In genomic region chr19:16203256-16204004, GRCh38 we compare ENCODE assay signal across 28 cellular contexts. TPM values are rescaled to one million over a fixed set of nuclear protein-coding genes. Genes with fewer than 3 reads are reported as not detected.
DNase-seq lines count a peak whose midpoint lies in the region; ATAC-seq, FAIRE-seq and TF ChIP-seq lines count a peak whose summit lies in the region.
"Had no signal": no experiment of that assay in that cellular context is flagged by ENCODE, and none has a peak within 500 bp of the region (broad histone marks: within the 10 kb centered on the region; RNA-seq: fewer than 3 reads in every experiment).

No MANE protein-coding gene starts in this region.

- H3K27me3 ChIP-seq in K562 (ENCODE audit: control insufficient read depth in 2 of 2, insufficient read depth in 2 of 2, low read length in 2 of 2) (no peaks in the 10 kb centered on the region), spleen (replicated peaks in 1 of 7) (no peaks in the 10 kb centered on the region)
- H3K27me3 ChIP-seq: brain microvascular endothelial cell, hepatocyte, pancreas, right lobe of liver, transverse colon had no signal

- H3K4me1 Mint-ChIP-seq in activated naive CD4-positive, alpha-beta T cell treated with anti-CD3 and anti-CD28 coated beads, Interleukin-2, amount 10 ng/mL, durations not matched to agents 7 days and 5 days, result peaks cover 47% of the 10 kb centered on the region

- BruUV-seq in K562 (replicated peaks; lab: Mats Ljungman, UMichigan), result no TSS peak

- peaks cover 4% of the 10 kb centered on the region for H3K9me1 ChIP-seq in K562 (ENCODE audit: control insufficient read depth, insufficient read depth, low read length)

- peaks cover 4% of the 10 kb centered on the region; the same call in 1 of the 2 replicates for H4K20me1 ChIP-seq in K562 (replicated peaks; ENCODE audit: control insufficient read depth, insufficient read depth, low read length)

- H3K36me3 ChIP-seq in K562 (ENCODE audit: control insufficient read depth, insufficient read depth, low read length), result peaks cover 35% of the 10 kb centered on the region; the same call in 2 of the 3 replicates
- H3K36me3 ChIP-seq in spleen, result peaks cover 0 to 88% (median 62%) of the 10 kb centered on the region in 6 donors

- intact Hi-C loops in K562 (cut with micrococcal nuclease) (no loop called here), spleen (cut with DNase I; ENCODE audit: low total_unique reads) (no loop called here)

- H3K27ac ChIP-seq in K562 (ENCODE audit: extremely low read depth, low read depth, low read length) (no peak overlapping the region), spleen (no peak overlapping the region)
- H3K27ac ChIP-seq: brain microvascular endothelial cell, hepatocyte, pancreas, right lobe of liver, transverse colon had no signal

- ATAC-seq in K562, result no peak
- ATAC-seq: GM23338, pancreas had no signal

- peaks cover 9% of the 10 kb centered on the region for H3K79me2 ChIP-seq in K562 (ENCODE audit: control insufficient read depth, insufficient read depth, low read length)

- CTCF ChIA-PET in activated naive CD4-positive, alpha-beta T cell treated with anti-CD3 and anti-CD28 coated beads, Interleukin-2, amount 10 ng/mL, durations not matched to agents 7 days and 5 days (lab: Charles Lee), result no interaction called here
- CTCF ChIA-PET in K562 (lab: Yijun Ruan, JAX; ENCODE audit: low intra/inter-chr PET ratio), result no interaction called here

- FAIRE-seq in K562 (lab: Jason Lieb, UNC), result no peak
- FAIRE-seq: pancreas, RCC 7860 had no signal

- peaks cover 6 to 19% of the 10 kb centered on the region in 2 experiments; a peak in 2 of 5 replicates for H3K4me1 ChIP-seq in K562 (replicated peaks in 1 of 2; ENCODE audit: control insufficient read depth in 2 of 2, insufficient read depth in 2 of 2, low read length in 2 of 2)
- peaks cover 7 to 53% (median 26%) of the 10 kb centered on the region in 6 donors for H3K4me1 ChIP-seq in spleen

- H3K4me3 ChIP-seq in K562 (no peak overlapping the region), spleen (no peak overlapping the region)
- H3K4me3 ChIP-seq: GM23338, hepatocyte, pancreas, right lobe of liver, transverse colon had no signal

- TF ChIP-seq POLR2A in K562 (conservative IDR thresholded peaks at IDR 0.05) (no peak), spleen (IDR thresholded peaks at IDR 0.05) (no peak)

- in situ Hi-C loops in K562 (cut with MboI), result no loop called here

- TF ChIP-seq EP300 in K562 (IDR thresholded peaks at IDR 0.05; ENCODE audit: low read length), result no peak

- no peaks in the 10 kb centered on the region for H3K9me3 Mint-ChIP-seq in activated naive CD4-positive, alpha-beta T cell treated with anti-CD3 and anti-CD28 coated beads, Interleukin-2, amount 10 ng/mL, durations not matched to agents 7 days and 5 days
- H3K9me3 Mint-ChIP-seq: dendritic cell treated with granulocyte-macrophage colony-stimulating factor and Interleukin-4, amounts not matched to agents 40 ng/mL and 50 ng/mL, for 4 days; GM23338; stimulated activated naive CD8-positive, alpha-beta T cell treated with anti-CD3 and anti-CD28 coated beads, Interleukin-15, Interleukin-2, amounts not matched to agents 100 ng/mL and 50 ng/mL, for 24 hours had no signal

- 90% methylated on average over 16 of the region's 19 CpGs for WGBS in K562 (ENCODE audit: insufficient coverage, low coverage, missing lambda C conversion rate)
- WGBS in spleen, 5 donors, result 81 to 89% (median 85%) methylated on average over 18 to 19 of the region's 19 CpGs

- no peaks in the 10 kb centered on the region for H3K27me3 Mint-ChIP-seq in activated naive CD4-positive, alpha-beta T cell treated with anti-CD3 and anti-CD28 coated beads, Interleukin-2, amount 10 ng/mL, durations not matched to agents 7 days and 5 days
- H3K27me3 Mint-ChIP-seq: dendritic cell treated with granulocyte-macrophage colony-stimulating factor and Interleukin-4, amounts not matched to agents 40 ng/mL and 50 ng/mL, for 4 days; stimulated activated naive CD8-positive, alpha-beta T cell treated with anti-CD3 and anti-CD28 coated beads, Interleukin-15, Interleukin-2, amounts not matched to agents 100 ng/mL and 50 ng/mL, for 24 hours had no signal

- no peak overlapping the region for H3K4me3 Mint-ChIP-seq in activated naive CD4-positive, alpha-beta T cell treated with anti-CD3 and anti-CD28 coated beads, Interleukin-2, amount 10 ng/mL, durations not matched to agents 7 days and 5 days
- H3K4me3 Mint-ChIP-seq: dendritic cell treated with granulocyte-macrophage colony-stimulating factor and Interleukin-4, amounts not matched to agents 40 ng/mL and 50 ng/mL, for 4 days; GM23338; stimulated activated naive CD8-positive, alpha-beta T cell treated with anti-CD3 and anti-CD28 coated beads, Interleukin-15, Interleukin-2, amounts not matched to agents 100 ng/mL and 50 ng/mL, for 24 hours had no signal

- TF ChIP-seq CTCF in K562 (IDR thresholded peaks at IDR 0.05 in 2 of 3, conservative IDR thresholded peaks at IDR 0.05 in 1 of 3; ENCODE audit: insufficient read depth in 2 of 3, low read depth in 1 of 3, low read length in 3 of 3) (no peak), spleen (IDR thresholded peaks at IDR 0.05 in 8 of 11, conservative IDR thresholded peaks at IDR 0.05 in 3 of 11) (no peak)

- peaks cover 56% of the 10 kb centered on the region for H3K36me3 Mint-ChIP-seq in activated naive CD4-positive, alpha-beta T cell treated with anti-CD3 and anti-CD28 coated beads, Interleukin-2, amount 10 ng/mL, durations not matched to agents 7 days and 5 days

- no peak for TF ChIP-seq RAD21 in K562 (CRISPR knock-in tag; conservative IDR thresholded peaks at IDR 0.05 in 1 of 2, IDR thresholded peaks at IDR 0.05 in 1 of 2)

- H3K27ac Mint-ChIP-seq in activated naive CD4-positive, alpha-beta T cell treated with anti-CD3 and anti-CD28 coated beads, Interleukin-2, amount 10 ng/mL, durations not matched to agents 7 days and 5 days, result peak overlapping the region; percentile 8
- H3K27ac Mint-ChIP-seq: dendritic cell treated with granulocyte-macrophage colony-stimulating factor and Interleukin-4, amounts not matched to agents 40 ng/mL and 50 ng/mL, for 4 days; GM23338 had no signal

- no peak overlapping the region for H2AFZ ChIP-seq in K562 (ENCODE audit: low read depth, low read length)
- H2AFZ ChIP-seq: GM23338, hepatocyte had no signal

- H3K9me3 ChIP-seq in K562 (replicated peaks; ENCODE audit: control insufficient read depth, insufficient read depth, low read depth, low read length) (no peaks in the 10 kb centered on the region), spleen (no peaks in the 10 kb centered on the region)
- H3K9me3 ChIP-seq: pancreas, right lobe of liver, SK-N-SH, transverse colon had no signal

- H3K4me2 ChIP-seq in K562 (ENCODE audit: insufficient read depth, low read length), result no peak overlapping the region
- H3K4me2 ChIP-seq: GM23338, hepatocyte, SK-N-SH had no signal

- H3K9ac ChIP-seq in K562 (ENCODE audit: insufficient read depth in 1 of 2, low read depth in 2 of 2, low read length in 2 of 2), result no peak overlapping the region; a peak in 1 of 4 replicates
- H3K9ac ChIP-seq: SK-N-SH had no signal

- no peak for DNase-seq in activated naive CD4-positive, alpha-beta T cell treated with anti-CD3 and anti-CD28 coated beads, Interleukin-2, amount 10 ng/mL, durations not matched to agents 7 days and 5 days
- DNase-seq in activated naive CD4-positive, alpha-beta T cell treated with Interleukin-2 at 50 U/mL for 16 hours, result no peak
- DNase-seq in NCI-H146 (lab: John Stamatoyannopoulos, UW), result peak; percentile 71
- no peak for DNase-seq in K562 (ENCODE audit: extremely low read depth in 1 of 4, low spot score in 3 of 4)
- peak; percentile 41 for DNase-seq in spleen
- DNase-seq in A172 (ENCODE audit: low spot score), result no peak
- no peak for DNase-seq in GM19240 (ENCODE audit: insufficient read length, low spot score)
- no peak for DNase-seq in SKM-1 treated with dmso at 0.1 percent for 144 hours (lab: John Stamatoyannopoulos, UW; ENCODE audit: unreplicated experiment)
- DNase-seq: activated CD4-positive, alpha-beta T cell treated with anti-CD3 and anti-CD28 coated beads for 48 hours; activated T-cell treated with anti-CD3 and anti-CD28 coated beads for 4 hours; brain microvascular endothelial cell; NCI-H1092; NCI-H2227 treated with DMSO at 0.1 percent for 48 hours; NK-92 treated with Interleukin-12 subunit alpha and Interleukin-12 subunit beta, amount 100 ng/mL, for 24 hours; T1000; transverse colon had no signal

- POLR2A ChIA-PET in K562 (lab: Yijun Ruan, JAX), result interaction anchor here (1.6 kb wide), 1 partner anchor 9 kb away, joined by 3 read pairs; no protein-coding TSS in a partner anchor

RNA-seq across cellular contexts. Expression of gene AP1M1, which starts 5.7 kb away (rescaled TPM):
- total RNA-seq in K562 (2011; cell fraction: chromatin; rRNA removed; ENCODE audit: low replicate concordance), result 43.5 and 103 TPM in 2 replicates
- 56.9 and 61.7 TPM in 2 replicates for total RNA-seq in K562 (2011; cell fraction: nucleolus; rRNA removed)
- 39.8 and 44.1 TPM in 2 replicates for total RNA-seq in K562 (2011; cell fraction: nucleoplasm; rRNA removed)
- total RNA-seq in K562 (2014; rRNA removed) (48.0 and 53.8 TPM in 2 replicates), K562 (2014; rRNA removed; fragmentation: Illumina TruSeq; extraction: Trizol) (12.9 and 17.1 TPM in 2 replicates), K562 (2015; rRNA removed; fragmentation: Illumina TruSeq; extraction: Trizol) (28.1 and 28.6 TPM in 2 replicates), K562 (2021) (53.6 and 56.2 TPM in 2 replicates), spleen (10 to 100 TPM; 54.1 to 82.8 (median 67.2) TPM)
- polyA plus RNA-seq in K562 (2011; rRNA removed) (29.1 and 42.9 TPM in 2 replicates), K562 (2014; fragmentation: Illumina TruSeq; extraction: Trizol) (35.4 and 44.5 TPM in 2 replicates), K562 (2014; fragmentation: Nextera tagmentation; extraction: Ambion mirVana) (1 to 10 TPM in 1 of 2 experiments, under 1 TPM in 1; 0.87 to 3.0 TPM), K562 (2014; rRNA removed) (34.8 and 39.4 TPM in 2 replicates), spleen (10 to 100 TPM; 27.9 to 39.7 (median 34.6) TPM)
- 39.5 and 53.3 TPM in 2 replicates for polyA plus RNA-seq in K562 (2011; cell fraction: cytosol; rRNA removed)
- polyA plus RNA-seq in K562 (2011; cell fraction: nucleus; rRNA removed), result 75.6 and 83.2 TPM in 2 replicates
- polyA plus RNA-seq in K562 (2012), result 66.8 and 85.3 TPM in 2 replicates
- 17.9 and 23.9 TPM in 2 replicates for polyA minus RNA-seq in K562 (2011; rRNA and poly(A)+ RNA removed)
- 41.5 and 47.6 TPM in 2 replicates for polyA minus RNA-seq in K562 (2011; cell fraction: cytosol; rRNA and poly(A)+ RNA removed)
- 21.9 and 34.4 TPM in 2 replicates for polyA minus RNA-seq in K562 (2011; cell fraction: nucleus; rRNA and poly(A)+ RNA removed)
- 118 and 133 TPM in 2 replicates for total RNA-seq in A172 (2014; rRNA removed; shearing (Covaris generic))

RNA-seq across cellular contexts. Expression of gene FAM32A, which starts 18.2 kb away (rescaled TPM):
- 14.8 and 20.8 TPM in 2 replicates for total RNA-seq in K562 (2011; cell fraction: chromatin; rRNA removed; ENCODE audit: low replicate concordance)
- 14.2 and 16.1 TPM in 2 replicates for total RNA-seq in K562 (2011; cell fraction: nucleolus; rRNA removed)
- 18.8 and 21.6 TPM in 2 replicates for total RNA-seq in K562 (2011; cell fraction: nucleoplasm; rRNA removed)
- total RNA-seq in K562 (2014; rRNA removed) (94.5 and 95.8 TPM in 2 replicates), K562 (2014; rRNA removed; fragmentation: Illumina TruSeq; extraction: Trizol) (54.5 and 57.2 TPM in 2 replicates), K562 (2015; rRNA removed; fragmentation: Illumina TruSeq; extraction: Trizol) (70.9 and 73.7 TPM in 2 replicates), K562 (2021) (44.9 and 45.9 TPM in 2 replicates), spleen (100 to 1,000 TPM in 1 of 7 donors, 10 to 100 TPM in 6; 45.8 to 105 (median 69.1) TPM)
- polyA plus RNA-seq in K562 (2011; rRNA removed) (82.6 and 96.7 TPM in 2 replicates), K562 (2014; fragmentation: Illumina TruSeq; extraction: Trizol) (76.2 and 77.8 TPM in 2 replicates), K562 (2014; fragmentation: Nextera tagmentation; extraction: Ambion mirVana) (10 to 100 TPM; 30.7 to 43.0 TPM), K562 (2014; rRNA removed) (94.5 and 102 TPM in 2 replicates), spleen (10 to 100 TPM; 60.0 to 89.5 (median 79.9) TPM)
- 84.9 and 85.1 TPM in 2 replicates for polyA plus RNA-seq in K562 (2011; cell fraction: cytosol; rRNA removed)
- 37.5 and 41.1 TPM in 2 replicates for polyA plus RNA-seq in K562 (2011; cell fraction: nucleus; rRNA removed)
- polyA plus RNA-seq in K562 (2012), result 50.8 and 60.4 TPM in 2 replicates
- polyA minus RNA-seq in K562 (2011; rRNA and poly(A)+ RNA removed), result 28.1 and 34.6 TPM in 2 replicates
- 14.7 and 21.1 TPM in 2 replicates for polyA minus RNA-seq in K562 (2011; cell fraction: cytosol; rRNA and poly(A)+ RNA removed)
- 6.2 and 10.3 TPM in 2 replicates for polyA minus RNA-seq in K562 (2011; cell fraction: nucleus; rRNA and poly(A)+ RNA removed)
- 198 and 231 TPM in 2 replicates for total RNA-seq in A172 (2014; rRNA removed; shearing (Covaris generic))

RNA-seq across cellular contexts. Expression of gene CIB3, which starts 30.1 kb away (rescaled TPM):
- total RNA-seq in K562 (2011; cell fraction: chromatin; rRNA removed; ENCODE audit: low replicate concordance), result not detected in 2 replicates
- not detected in 2 replicates for total RNA-seq in K562 (2011; cell fraction: nucleolus; rRNA removed)
- total RNA-seq in K562 (2011; cell fraction: nucleoplasm; rRNA removed), result not detected in 2 replicates
- total RNA-seq in K562 (2014; rRNA removed) (not detected in 2 replicates), K562 (2014; rRNA removed; fragmentation: Illumina TruSeq; extraction: Trizol) (not detected in 2 replicates), K562 (2015; rRNA removed; fragmentation: Illumina TruSeq; extraction: Trizol) (not detected in 2 replicates), K562 (2021) (not detected in 2 replicates), spleen (not detected)
- polyA plus RNA-seq in K562 (2011; rRNA removed) (not detected in 2 replicates), K562 (2014; fragmentation: Illumina TruSeq; extraction: Trizol) (not detected in 2 replicates), K562 (2014; fragmentation: Nextera tagmentation; extraction: Ambion mirVana) (under 1 TPM in 1 of 2 experiments, not detected in 1; 0.08 TPM), K562 (2014; rRNA removed) (0.13 TPM in 1 of 2 replicates, not detected in the other), spleen (under 1 TPM in 1 of 3 donors, not detected in 2; 0.49 TPM)
- not detected in 2 replicates for polyA plus RNA-seq in K562 (2011; cell fraction: cytosol; rRNA removed)
- polyA plus RNA-seq in K562 (2011; cell fraction: nucleus; rRNA removed), result not detected in 2 replicates
- not detected in 2 replicates for polyA plus RNA-seq in K562 (2012)
- not detected in 2 replicates for polyA minus RNA-seq in K562 (2011; rRNA and poly(A)+ RNA removed)
- not detected in 2 replicates for polyA minus RNA-seq in K562 (2011; cell fraction: cytosol; rRNA and poly(A)+ RNA removed)
- polyA minus RNA-seq in K562 (2011; cell fraction: nucleus; rRNA and poly(A)+ RNA removed), result not detected in 2 replicates
- total RNA-seq in A172 (2014; rRNA removed; shearing (Covaris generic)), result not detected in 2 replicates
- total RNA-seq: fibroblast of villous mesenchyme, GM23338, hepatocyte, HT1080, LHCN-M2, lung microvascular endothelial cell, pancreas, right lobe of liver, transverse colon had no signal
- polyA plus RNA-seq: GM23338, hepatocyte, pancreas, SK-N-SH had no signal

RNA-seq across cellular contexts. Expression of gene HSH2D, which starts 59.9 kb away (rescaled TPM):
- 0.81 TPM in 1 of 2 replicates, not detected in the other for total RNA-seq in K562 (2011; cell fraction: chromatin; rRNA removed; ENCODE audit: low replicate concordance)
- 0.39 and 0.67 TPM in 2 replicates for total RNA-seq in K562 (2011; cell fraction: nucleolus; rRNA removed)
- 0.37 TPM in 1 of 2 replicates, not detected in the other for total RNA-seq in K562 (2011; cell fraction: nucleoplasm; rRNA removed)
- total RNA-seq in K562 (2014; rRNA removed) (0.18 and 0.29 TPM in 2 replicates), K562 (2014; rRNA removed; fragmentation: Illumina TruSeq; extraction: Trizol) (0.15 and 0.19 TPM in 2 replicates), K562 (2015; rRNA removed; fragmentation: Illumina TruSeq; extraction: Trizol) (1.1 TPM in 2 replicates), K562 (2021) (0.16 and 0.42 TPM in 2 replicates), spleen (10 to 100 TPM; 39.6 to 89.2 (median 51.4) TPM)
- polyA plus RNA-seq in K562 (2011; rRNA removed) (0.33 and 0.39 TPM in 2 replicates), K562 (2014; fragmentation: Illumina TruSeq; extraction: Trizol) (0.30 and 0.42 TPM in 2 replicates), K562 (2014; fragmentation: Nextera tagmentation; extraction: Ambion mirVana) (under 1 TPM in 1 of 2 experiments, not detected in 1; 0.03 TPM), K562 (2014; rRNA removed) (0.12 and 0.37 TPM in 2 replicates), spleen (100 to 1,000 TPM in 1 of 3 donors, 10 to 100 TPM in 2; 66.1 to 119 (median 75.2) TPM)
- 0.44 and 0.69 TPM in 2 replicates for polyA plus RNA-seq in K562 (2011; cell fraction: cytosol; rRNA removed)
- polyA plus RNA-seq in K562 (2011; cell fraction: nucleus; rRNA removed), result 0.68 and 0.69 TPM in 2 replicates
- polyA plus RNA-seq in K562 (2012), result 0.40 and 3.0 TPM in 2 replicates
- 0.09 TPM in 1 of 2 replicates, not detected in the other for polyA minus RNA-seq in K562 (2011; rRNA and poly(A)+ RNA removed)
- polyA minus RNA-seq in K562 (2011; cell fraction: cytosol; rRNA and poly(A)+ RNA removed), result not detected in 2 replicates
- polyA minus RNA-seq in K562 (2011; cell fraction: nucleus; rRNA and poly(A)+ RNA removed), result 0.22 and 0.27 TPM in 2 replicates
- total RNA-seq in A172 (2014; rRNA removed; shearing (Covaris generic)), result not detected in 2 replicates
- total RNA-seq: fibroblast of villous mesenchyme, HT1080, LHCN-M2, lung microvascular endothelial cell had no signal
- polyA plus RNA-seq: SK-N-SH had no signal

Comparison
In these comparisons a context has a peak if more than half of its experiments do, and no peak if none do; other contexts are left out.
1. DNase-seq: peak in NCI-H146 (single experiment) and spleen (single experiment); none in activated naive CD4-positive, alpha-beta T cell treated with anti-CD3 and anti-CD28 coated beads, Interleukin-2, amount 10 ng/mL, durations not matched to agents 7 days and 5 days (single experiment), activated naive CD4-positive, alpha-beta T cell treated with Interleukin-2 at 50 U/mL for 16 hours (single experiment), K562 (0 of 4), A172 (single experiment), GM19240 (single experiment) and SKM-1 treated with dmso at 0.1 percent for 144 hours (single experiment).